In genomic region chr6:11370191-11371018, GRCh38 we compare ENCODE assay signal across 11 cellular contexts.
DNase-seq lines count a peak whose midpoint lies in the region; ATAC-seq and TF ChIP-seq lines count a peak whose summit lies in the region.
"Had no signal": no experiment of that assay in that cellular context is flagged by ENCODE, and none has a peak within 500 bp of the region (broad histone marks: within the 10 kb centered on the region; RNA-seq: fewer than 3 reads in every experiment).

No MANE protein-coding gene starts in this region.

- H3K36me3 ChIP-seq in OCI-LY3 (replicated peaks; ENCODE audit: low read depth, low read length), result peaks cover 72% of the 10 kb centered on the region
- H3K36me3 ChIP-seq in right lobe of liver, result no peaks in the 10 kb centered on the region

- DNase-seq in cardiac fibroblast (ENCODE audit: low read depth in 2 of 2) (peak; percentile 19 to 77), right lobe of liver (no peak), superior temporal gyrus (ENCODE audit: extremely low spot score) (peak; percentile 36), NCI-H2171 (lab: John Stamatoyannopoulos, UW) (no peak), NCI-H1417 treated with DMSO at 0.1 percent for 48 hours (lab: John Stamatoyannopoulos, UW) (no peak)
- DNase-seq: activated CD8-positive, alpha-beta T cell treated with anti-CD3 and anti-CD28 coated beads, Interleukin-2, amount 10 ng/mL, durations not matched to agents 7 days and 5 days; KBM-7; NCI-H187 treated with DMSO at 0.1 percent for 48 hours; nephron progenitor cell had no signal

- H3K79me2 ChIP-seq in OCI-LY3 (ENCODE audit: low read length), result peaks cover 96% of the 10 kb centered on the region

- H2AFZ ChIP-seq in OCI-LY3 (ENCODE audit: low read depth, low read length), result no peak overlapping the region

- no peak overlapping the region for H3K4me3 ChIP-seq in OCI-LY3 (ENCODE audit: low read length)
- H3K4me3 ChIP-seq in cardiac fibroblast (replicated peaks in 1 of 2; ENCODE audit: low read depth in 2 of 2, low read length in 2 of 2), result no peak overlapping the region
- H3K4me3 ChIP-seq in right lobe of liver, result no peak overlapping the region

- TF ChIP-seq POLR2A in right lobe of liver (IDR thresholded peaks at IDR 0.05), result no peak

- H3K9me3 ChIP-seq in OCI-LY3 (ENCODE audit: insufficient read depth, low read length) (no peaks in the 10 kb centered on the region), right lobe of liver (no peaks in the 10 kb centered on the region)

- peak in 2 of 4 donors; percentile 3 to 23 for ATAC-seq in right lobe of liver
- no peak for ATAC-seq in HG02884 (IDR thresholded peaks at IDR 0.05; ENCODE audit: unreplicated experiment)
- ATAC-seq: activated CD8-positive, alpha-beta T cell treated with anti-CD3 and anti-CD28 coated beads, Interleukin-2, amount 10 ng/mL, durations not matched to agents 7 days and 5 days had no signal

- no peak overlapping the region for H3K4me2 ChIP-seq in OCI-LY3 (ENCODE audit: low read length)

- TF ChIP-seq CTCF in OCI-LY3 (IDR thresholded peaks at IDR 0.05; ENCODE audit: low read depth, low read length), result no peak
- no peak for TF ChIP-seq CTCF in cardiac fibroblast (IDR thresholded peaks at IDR 0.05; ENCODE audit: low read depth, low read length)
- no peak for TF ChIP-seq CTCF in right lobe of liver (IDR thresholded peaks at IDR 0.05)

- H3K4me1 ChIP-seq in OCI-LY3 (ENCODE audit: low read length) (peaks cover 77% of the 10 kb centered on the region), right lobe of liver (peaks cover 0 to 31% (median 15%) of the 10 kb centered on the region in 4 donors)

- WGBS in right lobe of liver (ENCODE audit: insufficient coverage, low coverage, low lambda C conversion rate, missing lambda C conversion rate), result 84% methylated on average over 14 of the region's 24 CpGs

- H3K27me3 ChIP-seq in OCI-LY3 (ENCODE audit: low read depth, low read length) (no peaks in the 10 kb centered on the region), right lobe of liver (no peaks in the 10 kb centered on the region)

- peaks cover 49% of the 10 kb centered on the region for H4K20me1 ChIP-seq in OCI-LY3 (ENCODE audit: insufficient read depth, low read length)

- 0 out of 2 replicates have a peak overlapping the region, but pooled peaks have one; percentile 15 for H3K27ac ChIP-seq in OCI-LY3 (ENCODE audit: low read length)
- peak overlapping the region in 2 of 3 donors; percentile 7 for H3K27ac ChIP-seq in right lobe of liver

- intact Hi-C loops in right lobe of liver (cut with DNase I), result no loop called here

- H3K9ac ChIP-seq in OCI-LY3 (ENCODE audit: low read length), result no peak overlapping the region

Comparison
In these comparisons a context has a peak if more than half of its experiments do, and no peak if none do; other contexts are left out.
1. DNase-seq: peak in cardiac fibroblast (2 of 2) and superior temporal gyrus (single experiment); none in right lobe of liver (0 of 3), NCI-H2171 (single experiment) and NCI-H1417 treated with DMSO at 0.1 percent for 48 hours (single experiment).